Comparison of ENCODE assay signal across 8 cellular contexts in the genomic region with DNA sequence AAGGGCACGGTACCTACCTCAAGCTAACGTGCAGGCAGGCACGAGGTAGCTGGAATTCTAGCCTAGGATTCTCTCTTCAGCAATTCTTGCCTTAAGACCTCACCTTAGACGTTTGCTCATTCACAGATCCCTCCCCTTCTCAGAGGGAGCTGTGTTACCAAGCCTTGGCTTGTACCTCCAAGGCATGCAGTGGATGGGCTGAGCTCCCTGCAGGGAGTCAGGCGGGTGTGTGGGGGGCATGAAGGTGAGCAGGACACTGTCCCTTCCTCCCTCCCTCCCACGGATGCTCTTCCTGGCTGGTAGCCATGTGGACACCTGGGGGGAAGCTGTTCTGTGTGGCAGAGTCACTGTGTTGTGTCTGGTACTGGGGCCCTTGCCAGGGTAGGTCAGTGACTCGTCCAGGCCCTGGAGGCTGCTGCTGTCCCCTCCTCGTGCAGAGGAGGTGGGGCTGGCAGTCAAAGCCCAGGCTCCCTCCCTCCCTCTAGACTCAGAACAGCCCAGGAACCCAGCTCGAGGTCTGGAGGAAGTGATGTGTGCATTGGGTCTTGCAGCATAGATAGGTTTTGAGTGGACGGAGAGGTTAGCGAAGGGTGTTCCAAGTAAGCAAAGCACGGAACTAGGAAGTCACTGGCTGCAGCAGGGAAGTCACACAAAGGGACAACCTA.
DNase-seq lines count a peak whose midpoint lies in the region; ATAC-seq, FAIRE-seq and TF ChIP-seq lines count a peak whose summit lies in the region.

No MANE protein-coding gene starts in this region.

- intact Hi-C loops in cardiac septum (cut with DNase I) (no loop called here), psoas muscle (cut with DNase I) (no loop called here)

- no peak for TF ChIP-seq CTCF in psoas muscle (IDR thresholded peaks at IDR 0.05)

- H3K36me3 ChIP-seq in GM23248 (ENCODE audit: low read depth) (no peaks in the 10 kb centered on the region), psoas muscle (ENCODE audit: insufficient read depth in 1 of 2, low read depth in 1 of 2) (no peaks in the 10 kb centered on the region)

- H3K27me3 ChIP-seq in GM23248 (replicated peaks; ENCODE audit: insufficient read depth) (no peaks in the 10 kb centered on the region), psoas muscle (ENCODE audit: insufficient read depth in 3 of 3, low read length in 2 of 3) (no peaks in the 10 kb centered on the region)

- peak in 3 of 4 donors; percentile 46 to 59 (median 49) for ATAC-seq in psoas muscle

- H3K9me3 ChIP-seq in GM23248 (ENCODE audit: low read depth) (no peaks in the 10 kb centered on the region), psoas muscle (no peaks in the 10 kb centered on the region)

- no peak overlapping the region for H3K4me2 ChIP-seq in GM23248 (ENCODE audit: unreplicated experiment)

- no peaks in the 10 kb centered on the region for H3F3A ChIP-seq in GM23248 (ENCODE audit: insufficient read depth)

- no peak overlapping the region for H2AFZ ChIP-seq in GM23248

- H3K9me2 ChIP-seq in GM23248 (ENCODE audit: insufficient read depth) = no peaks in the 10 kb centered on the region

- DNase-seq in GM23248 (peak; percentile 42), RCC 7860 (ENCODE audit: low spot score) (peak; percentile 99), cardiac septum (ENCODE audit: low spot score) (peak; percentile 78), psoas muscle (no peak), DMS153 (lab: John Stamatoyannopoulos, UW) (no peak), NCI-H2227 treated with DMSO at 0.1 percent for 48 hours (lab: John Stamatoyannopoulos, UW) (no peak), HuH-7 (ENCODE audit: low spot score) (no peak), NCI-H446 (lab: John Stamatoyannopoulos, UW) (no peak)

- H4K20me1 ChIP-seq in GM23248 (ENCODE audit: insufficient read depth) = no peaks in the 10 kb centered on the region

- H3K9ac ChIP-seq in GM23248 = no peak overlapping the region

- peaks cover 10% of the 10 kb centered on the region; the same call in 1 of the 2 replicates for H3K4me1 ChIP-seq in GM23248 (ENCODE audit: insufficient read depth)
- H3K4me1 ChIP-seq in psoas muscle = no peaks in the 10 kb centered on the region

- no peaks in the 10 kb centered on the region for H3K79me2 ChIP-seq in GM23248 (ENCODE audit: insufficient read depth)

- peak; percentile 92 for FAIRE-seq in RCC 7860 (lab: Jason Lieb, UNC)

- H3K4me3 ChIP-seq in GM23248 (no peak overlapping the region), psoas muscle (no peak overlapping the region)

- WGBS in GM23248 (ENCODE audit: low coverage in 1 of 2, low lambda C conversion rate in 2 of 2, missing lambda C conversion rate in 2 of 2), 2 experiments = 70 to 76% methylated on average over 12 of the region's 12 CpGs
- WGBS in psoas muscle, 3 donors = 56 to 61% (median 58%) methylated on average over 12 of the region's 12 CpGs

- in situ Hi-C loops in GM23248 (cut with MboI) = no loop called here

- peak overlapping the region; percentile 12; the same call in 1 of the 2 replicates for H3K27ac ChIP-seq in GM23248
- no peak overlapping the region for H3K27ac ChIP-seq in psoas muscle

Comparison
In these comparisons a context has a peak if more than half of its experiments do, and no peak if none do; other contexts are left out.
1. DNase-seq: peak in GM23248 (single experiment), RCC 7860 (single experiment) and cardiac septum (single experiment); none in psoas muscle (0 of 2), DMS153 (single experiment), NCI-H2227 treated with DMSO at 0.1 percent for 48 hours (single experiment), HuH-7 (single experiment) and NCI-H446 (0 of 2).